In the genomic region with DNA sequence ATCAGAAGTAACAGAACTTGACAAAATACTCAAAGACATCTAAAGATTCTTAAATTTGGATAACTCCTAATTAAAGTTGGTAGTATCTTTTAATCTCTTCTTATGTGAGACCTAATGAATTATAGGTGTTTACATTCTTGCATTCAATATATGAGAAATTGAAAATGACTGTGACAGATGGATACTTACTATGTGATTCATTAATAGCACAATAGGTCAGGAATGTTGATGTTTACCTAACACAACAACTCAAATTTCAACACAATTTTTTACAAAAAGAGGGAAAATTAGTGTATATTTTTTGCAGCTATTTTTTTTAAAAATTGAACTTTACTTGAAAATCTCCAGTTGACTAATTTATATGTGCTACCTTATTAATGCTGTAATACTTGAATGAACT, we compare ENCODE assay signal across 13 cellular contexts. TPM values are rescaled to one million over a fixed set of nuclear protein-coding genes. Genes with fewer than 3 reads are reported as not detected.
DNase-seq lines count a peak whose midpoint lies in the region; ATAC-seq and TF ChIP-seq lines count a peak whose summit lies in the region.
"Had no signal": no experiment of that assay in that cellular context is flagged by ENCODE, and none has a peak within 500 bp of the region (broad histone marks: within the 10 kb centered on the region; RNA-seq: fewer than 3 reads in every experiment).

No MANE protein-coding gene starts in this region.

- TF ChIP-seq CTCF in PC-9 (conservative IDR thresholded peaks at IDR 0.05) (no peak), epithelial cell of esophagus (IDR thresholded peaks at IDR 0.05; ENCODE audit: insufficient read depth, low read depth, low read length, missing control alignments) (no peak), glutamatergic neuron (IDR thresholded peaks at IDR 0.05; ENCODE audit: partially characterized antibody, unreplicated experiment) (no peak)

- peak overlapping the region; percentile 64 for H3K27ac ChIP-seq in PC-9
- H3K27ac ChIP-seq: BLaER1 had no signal

- H3K9me3 ChIP-seq in PC-9 (ENCODE audit: insufficient read depth, low read depth) = no peaks in the 10 kb centered on the region
- H3K9me3 ChIP-seq: BLaER1 had no signal

- H3K27ac Mint-ChIP-seq in glutamatergic neuron (ENCODE audit: unreplicated experiment) = no peak overlapping the region
- H3K27ac Mint-ChIP-seq: CD14-positive monocyte; CD4-positive, alpha-beta memory T cell had no signal

- H3K27me3 Mint-ChIP-seq in glutamatergic neuron (ENCODE audit: unreplicated experiment) = peaks cover 2% of the 10 kb centered on the region

- H3K4me3 Mint-ChIP-seq in glutamatergic neuron (ENCODE audit: unreplicated experiment) = no peak overlapping the region
- H3K4me3 Mint-ChIP-seq: CD14-positive monocyte; CD4-positive, alpha-beta memory T cell had no signal

- peaks cover 19% of the 10 kb centered on the region for H3K4me1 ChIP-seq in PC-9 (replicated peaks; ENCODE audit: insufficient read depth)
- H3K4me1 ChIP-seq: BLaER1 had no signal

- intact Hi-C loops in PC-9 (cut with micrococcal nuclease; ENCODE audit: unreplicated experiment) = no loop called here

- no peaks in the 10 kb centered on the region for H4K20me1 ChIP-seq in PC-9 (ENCODE audit: insufficient read depth)
- H4K20me1 ChIP-seq: BLaER1 had no signal

- BruUV-seq in PC-9 (replicated peaks; lab: Mats Ljungman, UMichigan) = no TSS peak

- POLR2A ChIA-PET in PC-9 (lab: Charles Lee; ENCODE audit: unreplicated experiment) = no interaction called here

- H3K36me3 ChIP-seq in PC-9 (ENCODE audit: low read depth) = no peaks in the 10 kb centered on the region
- H3K36me3 ChIP-seq: BLaER1 had no signal

- H3K4me3 ChIP-seq in PC-9 = no peak overlapping the region
- no peak overlapping the region for H3K4me3 ChIP-seq in epithelial cell of esophagus (ENCODE audit: low read length)
- H3K4me3 ChIP-seq: BLaER1 had no signal

- DNase-seq in ELR (ENCODE audit: low read depth) = peak; percentile 59
- DNase-seq in PC-9 = peak in 1 of 2 experiments; percentile 65
- peak; percentile 23 for DNase-seq in epithelial cell of esophagus (ENCODE audit: low read depth)
- no peak for DNase-seq in stimulated activated naive CD8-positive, alpha-beta T cell treated with anti-CD3 and anti-CD28 coated beads, Interleukin-15, Interleukin-2, amounts not matched to agents 100 U/mL and 50 U/mL, for 24 hours
- no peak for DNase-seq in glutamatergic neuron
- DNase-seq in AG20443 (ENCODE audit: low spot score) = no peak
- DNase-seq: CD4-positive, alpha-beta memory T cell; DMS79 treated with DMSO at 0.1 percent for 48 hours; GDM1; GOT3; H7 had no signal

- H3K4me2 ChIP-seq in PC-9 = peak overlapping the region; percentile 65
- H3K4me2 ChIP-seq: BLaER1 had no signal

- no peaks in the 10 kb centered on the region for H3K27me3 ChIP-seq in PC-9 (ENCODE audit: insufficient read depth, low read depth)
- H3K27me3 ChIP-seq: BLaER1 had no signal

- no peaks in the 10 kb centered on the region for H3K36me3 Mint-ChIP-seq in glutamatergic neuron (ENCODE audit: unreplicated experiment)
- H3K36me3 Mint-ChIP-seq: CD14-positive monocyte; CD4-positive, alpha-beta memory T cell had no signal

- H3K4me1 Mint-ChIP-seq in glutamatergic neuron (ENCODE audit: low read depth, unreplicated experiment) = no peaks in the 10 kb centered on the region
- H3K4me1 Mint-ChIP-seq: CD14-positive monocyte; CD4-positive, alpha-beta memory T cell had no signal

- CTCF ChIA-PET in PC-9 (lab: Charles Lee) = no interaction called here

- H3F3A ChIP-seq in PC-9 (ENCODE audit: insufficient read depth, low read depth) = peaks cover 11% of the 10 kb centered on the region

- no peaks in the 10 kb centered on the region for H3K9me2 ChIP-seq in PC-9 (ENCODE audit: insufficient read depth)

- no peak for ATAC-seq in stimulated activated naive CD8-positive, alpha-beta T cell treated with anti-CD3 and anti-CD28 coated beads, Interleukin-15, Interleukin-2, amounts not matched to agents 100 U/mL and 50 U/mL, for 24 hours

- H2AFZ ChIP-seq in PC-9 = no peak overlapping the region

- H3K9me3 Mint-ChIP-seq in glutamatergic neuron (ENCODE audit: unreplicated experiment) = no peaks in the 10 kb centered on the region
- H3K9me3 Mint-ChIP-seq: CD14-positive monocyte; CD4-positive, alpha-beta memory T cell had no signal

- no peaks in the 10 kb centered on the region for H3K79me2 ChIP-seq in PC-9 (ENCODE audit: low read depth)

RNA-seq across cellular contexts. Expression of gene MCU, which starts 31.7 kb away (rescaled TPM):
- total RNA-seq in PC-9 (2021) = 59.5 and 61.9 TPM in 2 replicates
- 15.2 TPM for total RNA-seq in glutamatergic neuron (ENCODE audit: unreplicated experiment)

RNA-seq across cellular contexts. Expression of gene MICU1, which starts 34.3 kb away (rescaled TPM):
- total RNA-seq in PC-9 (2021) = 65.3 and 70.5 TPM in 2 replicates
- total RNA-seq in glutamatergic neuron (ENCODE audit: unreplicated experiment) = 33.5 TPM

Comparison
In these comparisons a context has a peak if more than half of its experiments do, and no peak if none do; other contexts are left out.
1. DNase-seq: peak in ELR (single experiment) and epithelial cell of esophagus (single experiment); none in stimulated activated naive CD8-positive, alpha-beta T cell treated with anti-CD3 and anti-CD28 coated beads, Interleukin-15, Interleukin-2, amounts not matched to agents 100 U/mL and 50 U/mL, for 24 hours (single experiment), glutamatergic neuron (single experiment) and AG20443 (single experiment).